ENCODE assay signal across 28 cellular contexts in genomic region chr7:44752822-44753221, GRCh38. TPM values are rescaled to one million over a fixed set of nuclear protein-coding genes. Genes with fewer than 3 reads are reported as not detected.
A peak's percentile ranks its signal among the peaks of the same experiment; 100 is the strongest.
DNase-seq lines count a peak whose midpoint lies in the region; ATAC-seq, FAIRE-seq and TF ChIP-seq lines count a peak whose summit lies in the region.
"Had no signal": no experiment of that assay in that cellular context is flagged by ENCODE, and none has a peak within 500 bp of the region (broad histone marks: within the 10 kb centered on the region; RNA-seq: fewer than 3 reads in every experiment).

No MANE protein-coding gene starts in this region.

- WGBS in small intestine, 3 donors: 94 to 97% (median 97%) methylated on average over 2 of the region's 2 CpGs

- peaks cover 2% of the 10 kb centered on the region in 2 donors for H3K36me3 Mint-ChIP-seq in activated T-cell treated with anti-CD3 and anti-CD28 coated beads, Interleukin-2, amount 50 U/mL, for 72 hours (ENCODE audit: insufficient read depth in 2 of 2)
- H3K36me3 Mint-ChIP-seq in activated T-helper 17 cell treated with anti-CD3 and anti-CD28 coated beads, Interleukin-2, amount 50 U/mL, for 72 hours (ENCODE audit: low read depth): peaks cover 39% of the 10 kb centered on the region
- peaks cover 52% of the 10 kb centered on the region for H3K36me3 Mint-ChIP-seq in stimulated activated effector memory CD8-positive, alpha-beta T cell treated with anti-CD3 and anti-CD28 coated beads, Interleukin-12 subunit alpha, Interleukin-12 subunit beta, amount 100 ng/mL, for 72 hours

- no peak for ATAC-seq in activated T-cell treated with anti-CD3 and anti-CD28 coated beads, Interleukin-2, amount 50 U/mL, for 72 hours (replicated peaks in 1 of 2)
- no peak for ATAC-seq in activated T-helper 17 cell treated with anti-CD3 and anti-CD28 coated beads, Interleukin-2, amount 50 U/mL, for 72 hours (replicated peaks)
- ATAC-seq in stimulated activated effector memory CD8-positive, alpha-beta T cell treated with anti-CD3 and anti-CD28 coated beads, Interleukin-12 subunit alpha, Interleukin-12 subunit beta, amount 100 ng/mL, for 72 hours: no peak

- H3K9me3 Mint-ChIP-seq in activated T-cell treated with anti-CD3 and anti-CD28 coated beads, Interleukin-2, amount 50 U/mL, for 72 hours: no peaks in the 10 kb centered on the region
- H3K9me3 Mint-ChIP-seq in activated T-helper 17 cell treated with anti-CD3 and anti-CD28 coated beads, Interleukin-2, amount 50 U/mL, for 72 hours: no peaks in the 10 kb centered on the region
- H3K9me3 Mint-ChIP-seq in stimulated activated effector memory CD8-positive, alpha-beta T cell treated with anti-CD3 and anti-CD28 coated beads, Interleukin-12 subunit alpha, Interleukin-12 subunit beta, amount 100 ng/mL, for 72 hours: no peaks in the 10 kb centered on the region
- H3K9me3 Mint-ChIP-seq: activated naive CD8-positive, alpha-beta T cell treated with anti-CD3 and anti-CD28 coated beads for 36 hours; activated T-helper 2 cell treated with anti-CD3 and anti-CD28 coated beads, Interferon-gamma antibody, Interleukin-2, Interleukin-4, amounts not matched to agents 10 μg/mL and 5 μg/mL and 100 μg/mL, durations not matched to agents 14 hours and 24 hours and 36 hours; neural progenitor cell had no signal

- no peak for DNase-seq in activated T-cell treated with anti-CD3 and anti-CD28 coated beads, Interleukin-2, amount 50 U/mL, for 72 hours
- no peak for DNase-seq in activated T-cell treated with anti-CD3 and anti-CD28 coated beads, Interleukin-2, amount 50 U/mL, for 48 hours
- DNase-seq in stimulated activated effector memory CD8-positive, alpha-beta T cell treated with anti-CD3 and anti-CD28 coated beads, Interleukin-12 subunit alpha, Interleukin-12 subunit beta, amount 100 ng/mL, for 72 hours (ENCODE audit: low spot score in 2 of 2): no peak
- no peak for DNase-seq in stimulated activated CD4-positive, alpha-beta T cell treated with anti-CD3 and anti-CD28 coated beads, Interleukin-15, amount 100 ng/mL, for 24 hours
- DNase-seq in coronary artery (ENCODE audit: low spot score) (no peak), small intestine (no peak)
- DNase-seq: activated CD4-positive, alpha-beta T cell treated with anti-CD3 and anti-CD28 coated beads, Interleukin-2, amount 50 U/mL, for 1 hour; activated naive CD8-positive, alpha-beta T cell treated with anti-CD3 and anti-CD28 coated beads for 36 hours; anterior cingulate cortex; BE2C; COR-L47; DMS53; effector CD8-positive, alpha-beta T cell; GM23248; hypothalamus; NCI-H1436 treated with DMSO at 0.1 percent for 48 hours; Peyer's patch; SHP77; stimulated activated CD4-positive, alpha-beta T cell treated with anti-CD3 and anti-CD28 coated beads, Interleukin-2, amount 100 ng/mL, for 24 hours; stomach; thyroid gland had no signal

- FAIRE-seq in G401.6 (lab: Jason Lieb, UNC): peak; percentile 52
- FAIRE-seq in small intestine (lab: Jason Lieb, UNC): no peak
- FAIRE-seq: bronchial epithelial cell had no signal

- no peak overlapping the region for H3K27ac ChIP-seq in coronary artery
- no peak overlapping the region for H3K27ac ChIP-seq in small intestine (ENCODE audit: low read depth in 1 of 2, low read length in 1 of 2)
- H3K27ac ChIP-seq: epithelial cell of prostate, GM23248, neural progenitor cell, right atrium auricular region, stomach, thyroid gland had no signal

- peaks cover 5 to 9% of the 10 kb centered on the region in 2 donors for H3K4me1 ChIP-seq in small intestine (ENCODE audit: control insufficient read depth in 2 of 2, insufficient read depth in 1 of 2, low read depth in 1 of 2, low read length in 1 of 2)

- peaks cover 0 to 8% of the 10 kb centered on the region in 2 donors for H3K36me3 ChIP-seq in small intestine (ENCODE audit: control insufficient read depth in 2 of 2, insufficient read depth in 2 of 2, low read length in 2 of 2)
- H3K36me3 ChIP-seq: neural progenitor cell had no signal

- H3K27me3 Mint-ChIP-seq in activated T-cell treated with anti-CD3 and anti-CD28 coated beads, Interleukin-2, amount 50 U/mL, for 72 hours (ENCODE audit: low read depth): no peaks in the 10 kb centered on the region
- no peaks in the 10 kb centered on the region for H3K27me3 Mint-ChIP-seq in activated T-helper 17 cell treated with anti-CD3 and anti-CD28 coated beads, Interleukin-2, amount 50 U/mL, for 72 hours
- H3K27me3 Mint-ChIP-seq: activated naive CD8-positive, alpha-beta T cell treated with anti-CD3 and anti-CD28 coated beads for 36 hours had no signal

- no peaks in the 10 kb centered on the region for H3K27me3 ChIP-seq in small intestine (ENCODE audit: control insufficient read depth in 2 of 2, insufficient read depth in 2 of 2, low read length in 2 of 2)
- H3K27me3 ChIP-seq: BE2C, neural progenitor cell, Peyer's patch, right atrium auricular region, stomach, thyroid gland had no signal

- peak overlapping the region in 1 of 2 donors; percentile 71 for H3K4me3 Mint-ChIP-seq in activated T-cell treated with anti-CD3 and anti-CD28 coated beads, Interleukin-2, amount 50 U/mL, for 72 hours
- peak overlapping the region; percentile 26 for H3K4me3 Mint-ChIP-seq in activated T-helper 17 cell treated with anti-CD3 and anti-CD28 coated beads, Interleukin-2, amount 50 U/mL, for 72 hours
- peak overlapping the region; percentile 33 for H3K4me3 Mint-ChIP-seq in stimulated activated effector memory CD8-positive, alpha-beta T cell treated with anti-CD3 and anti-CD28 coated beads, Interleukin-12 subunit alpha, Interleukin-12 subunit beta, amount 100 ng/mL, for 72 hours
- H3K4me3 Mint-ChIP-seq: neural progenitor cell had no signal

- H3K27ac Mint-ChIP-seq in activated T-cell treated with anti-CD3 and anti-CD28 coated beads, Interleukin-2, amount 50 U/mL, for 72 hours: peak overlapping the region; percentile 52
- H3K27ac Mint-ChIP-seq in activated T-helper 17 cell treated with anti-CD3 and anti-CD28 coated beads, Interleukin-2, amount 50 U/mL, for 72 hours: peak overlapping the region; percentile 30
- H3K27ac Mint-ChIP-seq in stimulated activated effector memory CD8-positive, alpha-beta T cell treated with anti-CD3 and anti-CD28 coated beads, Interleukin-12 subunit alpha, Interleukin-12 subunit beta, amount 100 ng/mL, for 72 hours: peak overlapping the region; percentile 69
- H3K27ac Mint-ChIP-seq: activated T-helper 2 cell treated with anti-CD3 and anti-CD28 coated beads, Interferon-gamma antibody, Interleukin-2, Interleukin-4, amounts not matched to agents 10 μg/mL and 5 μg/mL and 100 μg/mL, durations not matched to agents 14 hours and 24 hours and 36 hours; neural progenitor cell had no signal

- H3K4me1 Mint-ChIP-seq in activated T-cell treated with anti-CD3 and anti-CD28 coated beads, Interleukin-2, amount 50 U/mL, for 72 hours (ENCODE audit: low read depth): peaks cover 43% of the 10 kb centered on the region
- H3K4me1 Mint-ChIP-seq in activated T-helper 17 cell treated with anti-CD3 and anti-CD28 coated beads, Interleukin-2, amount 50 U/mL, for 72 hours: peaks cover 17% of the 10 kb centered on the region
- peaks cover 45% of the 10 kb centered on the region for H3K4me1 Mint-ChIP-seq in stimulated activated effector memory CD8-positive, alpha-beta T cell treated with anti-CD3 and anti-CD28 coated beads, Interleukin-12 subunit alpha, Interleukin-12 subunit beta, amount 100 ng/mL, for 72 hours

- TF ChIP-seq CTCF in coronary artery (IDR thresholded peaks at IDR 0.05): no peak

- no peak overlapping the region for H3K4me3 ChIP-seq in coronary artery
- H3K4me3 ChIP-seq in small intestine (ENCODE audit: low read depth in 1 of 2, low read length in 2 of 2): no peak overlapping the region
- H3K4me3 ChIP-seq: GM23248, neural progenitor cell, Peyer's patch, right atrium auricular region, stomach, thyroid gland had no signal

- H3K9me3 ChIP-seq in small intestine (ENCODE audit: control insufficient read depth, low read depth): no peaks in the 10 kb centered on the region
- H3K9me3 ChIP-seq: BE2C, Peyer's patch, right atrium auricular region, stomach, thyroid gland had no signal

RNA-seq across cellular contexts. Expression of gene ZMIZ2, which starts 4.2 kb away (rescaled TPM):
- total RNA-seq in activated T-cell treated with anti-CD3 and anti-CD28 coated beads, Interleukin-2, amount 50 U/mL, for 72 hours: 100 to 1,000 TPM; 101 to 113 TPM
- 100 to 1,000 TPM in 1 of 2 donors, 10 to 100 TPM in 1; 88.7 to 134 TPM for total RNA-seq in activated T-helper 17 cell treated with anti-CD3 and anti-CD28 coated beads, Interleukin-2, amount 50 U/mL, for 72 hours
- 10 to 100 TPM; 18.9 to 43.5 (median 31.8) TPM for polyA plus RNA-seq in small intestine

RNA-seq across cellular contexts. Expression of gene PPIA, which starts 43.7 kb away (rescaled TPM):
- total RNA-seq in activated T-cell treated with anti-CD3 and anti-CD28 coated beads, Interleukin-2, amount 50 U/mL, for 72 hours: 1,000 to 10,000 TPM; 1,240 to 1,316 TPM
- total RNA-seq in activated T-helper 17 cell treated with anti-CD3 and anti-CD28 coated beads, Interleukin-2, amount 50 U/mL, for 72 hours: 1,000 to 10,000 TPM; 1,915 to 2,917 TPM
- polyA plus RNA-seq in small intestine: 1,000 to 10,000 TPM; 2,604 to 4,480 (median 3,018) TPM
